ENCODE assay signal across 8 cellular contexts in genomic region chr4:26320159-26320452, GRCh38. TPM values are rescaled to one million over a fixed set of nuclear protein-coding genes. Genes with fewer than 3 reads are reported as not detected.
DNase-seq lines count a peak whose midpoint lies in the region; ATAC-seq, FAIRE-seq and TF ChIP-seq lines count a peak whose summit lies in the region.

No MANE protein-coding gene starts in this region.

- TF ChIP-seq POLR2A in GM12891 (IDR thresholded peaks at IDR 0.05; ENCODE audit: low read depth, low read length) (no peak), thyroid gland (IDR thresholded peaks at IDR 0.05) (no peak)

- in situ Hi-C loops in brain microvascular endothelial cell (cut with HindIII; ENCODE audit: low pct_ligation_motif_present, low sequenced_read_pairs), result no loop called here

- peaks cover 20% of the 10 kb centered on the region for H3K36me3 ChIP-seq in MG63
- no peaks in the 10 kb centered on the region for H3K36me3 ChIP-seq in brain microvascular endothelial cell (replicated peaks)
- no peaks in the 10 kb centered on the region for H3K36me3 ChIP-seq in left lung
- H3K36me3 ChIP-seq in thyroid gland, result no peaks in the 10 kb centered on the region

- H3K9me3 ChIP-seq in MG63 (peaks cover 6% of the 10 kb centered on the region), left lung (peaks cover 0 to 9% of the 10 kb centered on the region in 2 donors), thyroid gland (no peaks in the 10 kb centered on the region)

- H3K27ac ChIP-seq in brain microvascular endothelial cell (peak overlapping the region; percentile 95), left lung (peak overlapping the region; percentile 94 to 99), thyroid gland (peak overlapping the region; percentile 88 to 98 (median 97))

- H3K4me1 ChIP-seq in left lung (peaks cover 9 to 41% of the 10 kb centered on the region in 2 donors), thyroid gland (peaks cover 12 to 13% of the 10 kb centered on the region in 2 donors)

- FAIRE-seq in GM12891 (lab: Jason Lieb, UNC), result no peak

- 0 to 1% methylated on average over 10 of the region's 11 CpGs for WGBS in thyroid gland, 2 donors

- H3K4me3 ChIP-seq in MG63 (peak overlapping the region; percentile 65), brain microvascular endothelial cell (ENCODE audit: low read depth, low read length) (peak overlapping the region; percentile 90), left lung (peak overlapping the region; percentile 79 to 82), thyroid gland (replicated peaks in 1 of 3) (peak overlapping the region; percentile 63 to 96 (median 85))

- TF ChIP-seq CTCF in brain microvascular endothelial cell (IDR thresholded peaks at IDR 0.05; ENCODE audit: low read depth, low read length, missing control alignments) (no peak), left lung (IDR thresholded peaks at IDR 0.05) (no peak), thyroid gland (IDR thresholded peaks at IDR 0.05) (no peak)

- peak; percentile 38 for DNase-seq in GM12891 (ENCODE audit: insufficient read length, low spot score)
- no peak for DNase-seq in MG63
- no peak for DNase-seq in brain microvascular endothelial cell
- DNase-seq in left lung, result no peak
- no peak for DNase-seq in thyroid gland
- no peak for DNase-seq in NCI-H446 treated with DMSO at 0.1 percent for 48 hours (lab: John Stamatoyannopoulos, UW)
- no peak for DNase-seq in stimulated activated CD4-positive, alpha-beta T cell treated with anti-CD3 and anti-CD28 coated beads, Interleukin-4, amount 100 ng/mL, for 1 hour

- H3K27me3 ChIP-seq in MG63 (no peaks in the 10 kb centered on the region), brain microvascular endothelial cell (replicated peaks) (no peaks in the 10 kb centered on the region), left lung (no peaks in the 10 kb centered on the region), thyroid gland (no peaks in the 10 kb centered on the region)

- ATAC-seq in GM21528 (IDR thresholded peaks at IDR 0.05; ENCODE audit: low FRiP score, unreplicated experiment) (peak; percentile 26), left lung (no peak)

- intact Hi-C loops in left lung (cut with DNase I), result no loop called here
- intact Hi-C loops in thyroid gland (cut with DNase I), result no loop called here

TF ChIP-seq in GM12891, 5 proteins besides CTCF, POLR2A, EP300 and RAD21:
- TF ChIP-seq SPI1 (IDR thresholded peaks at IDR 0.05; ENCODE audit: low read depth, low read length) (no peak), POU2F2 (IDR thresholded peaks at IDR 0.05; ENCODE audit: low read depth, low read length) (0 out of 2 replicates have a peak, but pooled peaks have one; percentile 81), PAX5 (IDR thresholded peaks at IDR 0.05; ENCODE audit: insufficient read depth, low read length, severe bottlenecking) (no peak), POLR2AphosphoS5 (IDR thresholded peaks at IDR 0.05; ENCODE audit: low read depth, low read length) (no peak; the same call in 1 of the 2 replicates), TAF1 (IDR thresholded peaks at IDR 0.05; ENCODE audit: low read depth, low read length) (peak; percentile 71; the same call in 1 of the 2 replicates)

RNA-seq across cellular contexts. Expression of gene RBPJ, which starts 0.7 kb away (rescaled TPM):
- 30.5 TPM for polyA plus RNA-seq in GM12891 (2012; ENCODE audit: low read depth, missing spikeins)
- 50.7 and 59.4 TPM in 2 replicates for total RNA-seq in MG63 (2014; rRNA removed; shearing (Covaris generic); ENCODE audit: low replicate concordance)
- total RNA-seq in left lung (100 to 1,000 TPM in 1 of 2 donors, 10 to 100 TPM in 1; 88.6 to 127 TPM), thyroid gland (10 to 100 TPM; 60.4 to 99.3 (median 78.5) TPM)
